In the genomic region with DNA sequence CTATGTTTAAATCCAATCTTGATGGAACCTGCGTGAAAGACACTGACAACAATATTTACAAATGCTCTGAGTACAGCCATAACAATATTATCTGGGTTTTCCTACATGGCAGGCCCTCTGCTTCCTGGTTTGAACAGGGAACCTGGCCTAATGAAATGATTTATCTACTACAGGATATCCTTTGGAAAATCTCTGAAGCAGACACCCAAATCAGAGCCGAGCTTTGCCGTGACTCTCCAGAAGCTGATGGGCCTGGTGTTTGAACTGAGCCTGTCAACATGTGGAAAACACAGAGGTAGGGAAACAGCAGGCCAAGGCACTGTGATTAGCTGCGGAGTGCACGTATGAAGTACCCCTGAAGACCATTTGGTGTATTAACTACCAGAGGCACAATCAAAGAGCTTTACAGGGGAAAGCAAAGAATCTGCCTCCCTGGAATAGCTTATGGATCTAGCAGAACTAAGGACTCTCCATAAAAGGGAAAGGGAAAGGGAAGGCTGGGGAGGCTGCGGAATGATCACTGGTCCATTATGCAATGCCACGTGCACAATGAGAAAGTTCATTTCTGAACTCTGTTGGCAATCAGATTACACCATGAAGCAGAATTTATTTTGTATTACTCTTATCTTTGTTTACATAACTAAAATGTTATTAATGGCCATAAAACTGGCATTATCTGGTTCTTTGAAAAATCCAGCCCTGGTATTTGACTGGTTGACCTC, we compare ENCODE assay signal across 14 cellular contexts.
DNase-seq lines count a peak whose midpoint lies in the region; ATAC-seq and TF ChIP-seq lines count a peak whose summit lies in the region.
"Had no signal": no experiment of that assay in that cellular context is flagged by ENCODE, and none has a peak within 500 bp of the region (broad histone marks: within the 10 kb centered on the region; RNA-seq: fewer than 3 reads in every experiment).

No MANE protein-coding gene starts in this region.

- H3K27me3 Mint-ChIP-seq in IgD-negative memory B cell (peaks cover 1% of the 10 kb centered on the region), T-cell (peaks cover 0 to 4% of the 10 kb centered on the region in 2 donors)
- H3K27me3 Mint-ChIP-seq: activated naive CD8-positive, alpha-beta T cell treated with anti-CD3 and anti-CD28 coated beads for 36 hours; activated T-cell treated with anti-CD3 and anti-CD28 coated beads, Interleukin-2, amount 50 U/mL, for 24 hours; central memory CD8-positive, alpha-beta T cell had no signal

- H3K36me3 Mint-ChIP-seq in IgD-negative memory B cell (peaks cover 11% of the 10 kb centered on the region), T-cell (no peaks in the 10 kb centered on the region)
- H3K36me3 Mint-ChIP-seq: activated naive CD8-positive, alpha-beta T cell treated with anti-CD3 and anti-CD28 coated beads for 36 hours had no signal

- POLR2A ChIA-PET in T-cell (lab: Charles Lee), result interaction anchor here in 1 of 2 donors (0.6 kb wide), 1 partner anchor 25 kb away, joined by 3 read pairs; no protein-coding TSS in a partner anchor

- TF ChIP-seq CTCF in choroid plexus epithelial cell (conservative IDR thresholded peaks at IDR 0.05; ENCODE audit: low read depth, low read length) (no peak), lower lobe of right lung (IDR thresholded peaks at IDR 0.05) (no peak), suprapubic skin (IDR thresholded peaks at IDR 0.05) (no peak)

- CTCF ChIA-PET in T-cell (lab: Charles Lee), result no interaction called here

- intact Hi-C loops in lower lobe of right lung (cut with DNase I), result no loop called here

- H3K4me3 ChIP-seq in choroid plexus epithelial cell (ENCODE audit: low read depth, low read length), result no peak overlapping the region
- no peak overlapping the region for H3K4me3 ChIP-seq in lower lobe of right lung
- H3K4me3 ChIP-seq in suprapubic skin, result no peak overlapping the region

- H3K9me3 ChIP-seq in lower lobe of right lung (no peaks in the 10 kb centered on the region), suprapubic skin (no peaks in the 10 kb centered on the region)

- H3K4me1 Mint-ChIP-seq in IgD-negative memory B cell (peaks cover 73 to 90% (median 83%) of the 10 kb centered on the region in 3 donors), T-cell (peaks cover 0 to 9% (median 0%) of the 10 kb centered on the region in 3 donors)
- H3K4me1 Mint-ChIP-seq: central memory CD8-positive, alpha-beta T cell had no signal

- peak; percentile 53 for DNase-seq in choroid plexus epithelial cell (ENCODE audit: low read depth)
- no peak for DNase-seq in lower lobe of right lung
- no peak for DNase-seq in suprapubic skin (ENCODE audit: low spot score in 2 of 2)
- DNase-seq in AG08396 (ENCODE audit: low spot score), result no peak
- no peak for DNase-seq in EL
- no peak for DNase-seq in NCI-H1436 treated with DMSO at 0.1 percent for 48 hours (lab: John Stamatoyannopoulos, UW)
- no peak for DNase-seq in T-cell
- DNase-seq: activated CD4-positive, alpha-beta T cell treated with anti-CD3 and anti-CD28 coated beads, Interleukin-2, amount 50 U/mL, for 1 hour; activated naive CD8-positive, alpha-beta T cell treated with anti-CD3 and anti-CD28 coated beads for 36 hours; activated T-cell treated with anti-CD3 and anti-CD28 coated beads, Interleukin-2, amount 50 U/mL, for 24 hours; AML-193; stimulated activated CD4-positive, alpha-beta T cell treated with anti-CD3 and anti-CD28 coated beads, Interleukin-1b, Interleukin-23, amount 100 ng/mL, for 48 hours had no signal

- H3K4me3 Mint-ChIP-seq in IgD-negative memory B cell (peak overlapping the region in 1 of 4 donors; percentile 61), T-cell (no peak overlapping the region)
- H3K4me3 Mint-ChIP-seq: activated naive CD8-positive, alpha-beta T cell treated with anti-CD3 and anti-CD28 coated beads for 36 hours; activated T-cell treated with anti-CD3 and anti-CD28 coated beads, Interleukin-2, amount 50 U/mL, for 24 hours; central memory CD8-positive, alpha-beta T cell had no signal

- H3K27ac ChIP-seq in lower lobe of right lung (peak overlapping the region; percentile 44), suprapubic skin (peak overlapping the region; percentile 37)

- no peak for TF ChIP-seq EP300 in suprapubic skin (IDR thresholded peaks at IDR 0.05)

- H3K4me1 ChIP-seq in lower lobe of right lung (peaks cover 30% of the 10 kb centered on the region), suprapubic skin (peaks cover 21% of the 10 kb centered on the region)

- H3K27ac Mint-ChIP-seq in IgD-negative memory B cell (peak overlapping the region; percentile 55 to 86 (median 57)), T-cell (no peak overlapping the region)
- H3K27ac Mint-ChIP-seq: activated naive CD8-positive, alpha-beta T cell treated with anti-CD3 and anti-CD28 coated beads for 36 hours; activated T-cell treated with anti-CD3 and anti-CD28 coated beads, Interleukin-2, amount 50 U/mL, for 24 hours had no signal

- H3K9me3 Mint-ChIP-seq in IgD-negative memory B cell (peaks cover 0 to 2% (median 0%) of the 10 kb centered on the region in 3 donors), T-cell (no peaks in the 10 kb centered on the region)
- H3K9me3 Mint-ChIP-seq: activated naive CD8-positive, alpha-beta T cell treated with anti-CD3 and anti-CD28 coated beads for 36 hours; activated T-cell treated with anti-CD3 and anti-CD28 coated beads, Interleukin-2, amount 50 U/mL, for 24 hours; central memory CD8-positive, alpha-beta T cell had no signal

- ATAC-seq in lower lobe of right lung, result no peak
- ATAC-seq in T-cell (replicated peaks in 1 of 4), result no peak

- H3K36me3 ChIP-seq in lower lobe of right lung (no peaks in the 10 kb centered on the region), suprapubic skin (no peaks in the 10 kb centered on the region)

- H3K27me3 ChIP-seq in lower lobe of right lung (ENCODE audit: low read depth) (no peaks in the 10 kb centered on the region), suprapubic skin (no peaks in the 10 kb centered on the region)

- TF ChIP-seq POLR2A in suprapubic skin (IDR thresholded peaks at IDR 0.05), result no peak

- WGBS in suprapubic skin, result 65% methylated on average over 7 of the region's 7 CpGs

Comparison
In these comparisons a context has a peak if more than half of its experiments do, and no peak if none do; other contexts are left out.
1. H3K27ac Mint-ChIP-seq: peak in IgD-negative memory B cell (3 of 3); none in T-cell (0 of 2).